In genomic region chr18:45722899-45723298, GRCh38 we compare ENCODE assay signal across 8 cellular contexts. TPM values are rescaled to one million over a fixed set of nuclear protein-coding genes. Genes with fewer than 3 reads are reported as not detected.
DNase-seq lines count a peak whose midpoint lies in the region; ATAC-seq and TF ChIP-seq lines count a peak whose summit lies in the region.

No MANE protein-coding gene starts in this region.

- H3K4me3 ChIP-seq in cardiac fibroblast (replicated peaks in 1 of 2; ENCODE audit: low read depth in 2 of 2, low read length in 2 of 2) = no peak overlapping the region

- peak; percentile 95 for TF ChIP-seq CTCF in cardiac fibroblast (IDR thresholded peaks at IDR 0.05; ENCODE audit: low read depth, low read length)

- peak; percentile 92 for ATAC-seq in GM19025 (IDR thresholded peaks at IDR 0.05; ENCODE audit: low read depth, unreplicated experiment)
- peak; percentile 89 for ATAC-seq in HG03159 (IDR thresholded peaks at IDR 0.05; ENCODE audit: unreplicated experiment)
- peak; percentile 99 for ATAC-seq in left lobe of liver

- DNase-seq in Ammon's horn (ENCODE audit: low spot score) (peak; percentile 55), NCI-H2227 (lab: John Stamatoyannopoulos, UW; ENCODE audit: unreplicated experiment) (peak; percentile 78), cardiac fibroblast (ENCODE audit: low read depth in 2 of 2) (peak; percentile 68 to 79), left lobe of liver (ENCODE audit: low spot score) (peak; percentile 81)
- DNase-seq in activated CD4-positive, CD25-positive, alpha-beta regulatory T cell (lab: John Stamatoyannopoulos, UW) = peak; percentile 16 to 46 (median 31)
- peak; percentile 51 for DNase-seq in stimulated activated CD8-positive, alpha-beta memory T cell treated with anti-CD3 and anti-CD28 coated beads, Interleukin-12 subunit alpha, Interleukin-12 subunit beta, amount 100 ng/mL, for 1 hour (ENCODE audit: low read depth)

RNA-seq across cellular contexts. Expression of gene SLC14A1, which starts 1.1 kb away (rescaled TPM):
- 0.96 TPM for total RNA-seq in left lobe of liver

Comparison
In these comparisons a context has a peak if more than half of its experiments do, and no peak if none do; other contexts are left out.
1. DNase-seq: peak in every context shown above with its lines; median percentile 81 in left lobe of liver; 78 in NCI-H2227; 74 in cardiac fibroblast; 55 in Ammon's horn; 51 in stimulated activated CD8-positive, alpha-beta memory T cell treated with anti-CD3 and anti-CD28 coated beads, Interleukin-12 subunit alpha, Interleukin-12 subunit beta, amount 100 ng/mL, for 1 hour; 31 in activated CD4-positive, CD25-positive, alpha-beta regulatory T cell.